ENCODE assay signal across 17 cellular contexts in the genomic region with DNA sequence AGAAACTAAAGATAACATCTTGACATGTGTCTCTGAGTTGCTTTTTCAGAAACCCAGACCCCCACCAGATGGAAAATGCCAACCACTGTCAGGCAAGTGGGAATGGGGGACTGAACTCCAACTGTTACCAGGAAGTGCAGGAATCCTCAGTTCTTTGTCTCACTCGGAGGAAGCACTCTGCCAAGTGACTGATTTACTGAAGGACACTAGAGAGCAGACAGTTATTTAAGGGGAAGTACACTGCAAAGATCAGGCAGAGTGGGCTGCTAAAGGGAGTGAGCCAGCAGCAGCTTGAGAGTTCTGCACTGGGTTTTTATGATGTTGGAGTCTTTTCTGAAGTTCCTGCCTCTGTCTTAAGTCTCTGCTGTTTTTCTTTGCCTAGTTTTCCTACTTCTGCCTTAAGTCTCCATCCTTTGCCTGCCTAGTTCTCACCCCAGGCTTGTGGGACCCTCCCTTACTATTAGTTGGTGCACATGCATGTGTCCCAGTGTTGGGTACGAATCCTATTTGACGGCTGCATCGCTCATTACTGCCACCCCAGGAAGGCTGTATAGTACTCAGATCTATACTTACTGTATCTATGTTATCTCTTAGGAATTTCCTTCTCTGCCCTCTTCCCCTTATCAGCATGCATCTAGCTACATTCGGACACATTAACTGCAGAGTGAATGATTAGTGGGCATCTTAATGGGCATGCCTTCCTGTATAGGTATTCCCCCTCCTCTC.
A peak's percentile ranks its signal among the peaks of the same experiment; 100 is the strongest.
DNase-seq lines count a peak whose midpoint lies in the region; ATAC-seq and TF ChIP-seq lines count a peak whose summit lies in the region.
"Had no signal": no experiment of that assay in that cellular context is flagged by ENCODE, and none has a peak within 500 bp of the region (broad histone marks: within the 10 kb centered on the region; RNA-seq: fewer than 3 reads in every experiment).

No MANE protein-coding gene starts in this region.

- peak overlapping the region; percentile 76 for H3K27ac ChIP-seq in mesodermal cell (ENCODE audit: low read depth, low read length, severe bottlenecking)
- H3K27ac ChIP-seq: gastroesophageal sphincter, KMS-11 had no signal

- H3K4me3 ChIP-seq in choroid plexus epithelial cell (ENCODE audit: low read depth, low read length) (no peak overlapping the region), mesodermal cell (ENCODE audit: extremely low read depth, insufficient read depth, low read length, poor library complexity, severe bottlenecking) (no peak overlapping the region), MG63 (no peak overlapping the region)
- H3K4me3 ChIP-seq: gastroesophageal sphincter had no signal

- H3K9me3 ChIP-seq in mesodermal cell (ENCODE audit: control insufficient read depth, low read length): no peaks in the 10 kb centered on the region
- no peaks in the 10 kb centered on the region for H3K9me3 ChIP-seq in MG63
- H3K9me3 ChIP-seq: gastroesophageal sphincter had no signal

- peaks cover 22% of the 10 kb centered on the region for H3K4me1 ChIP-seq in mesodermal cell (ENCODE audit: control insufficient read depth, insufficient read depth, low read length, poor library complexity, severe bottlenecking)
- H3K4me1 ChIP-seq: gastroesophageal sphincter had no signal

- H3K36me3 ChIP-seq in mesodermal cell (ENCODE audit: control insufficient read depth, insufficient read depth, low read length) (no peaks in the 10 kb centered on the region), MG63 (no peaks in the 10 kb centered on the region)
- H3K36me3 ChIP-seq: gastroesophageal sphincter had no signal

- DNase-seq in GDM1 (lab: John Stamatoyannopoulos, UW) (peak; percentile 61), KG1 (lab: John Stamatoyannopoulos, UW) (peak; percentile 21), choroid plexus epithelial cell (ENCODE audit: low read depth) (no peak), MG63 (no peak)
- DNase-seq: activated CD4-positive, alpha-beta T cell treated with anti-CD3 and anti-CD28 coated beads, Interleukin-2, amount 10 ng/mL, durations not matched to agents 24 days and 14 days; activated naive CD4-positive, alpha-beta T cell; anterior cingulate cortex; HFFc6; NCI-H1436; NK-92 treated with Interleukin-12 subunit alpha and Interleukin-12 subunit beta, amount 100 ng/mL, for 24 hours; SHP77 treated with DMSO at 0.1 percent for 48 hours had no signal

- 30 to 33% methylated on average over 1 of the region's 5 CpGs for WGBS in mesodermal cell (ENCODE audit: insufficient coverage in 2 of 2), 2 experiments

- no peaks in the 10 kb centered on the region for H3K27me3 ChIP-seq in MG63

- TF ChIP-seq CTCF in choroid plexus epithelial cell (conservative IDR thresholded peaks at IDR 0.05; ENCODE audit: low read depth, low read length): peak; percentile 14

- ATAC-seq in HG02870 (IDR thresholded peaks at IDR 0.05; ENCODE audit: unreplicated experiment) (no peak), GM21576 (IDR thresholded peaks at IDR 0.05; ENCODE audit: unreplicated experiment) (no peak)
- ATAC-seq: gastroesophageal sphincter, sciatic nerve had no signal

Comparison
In these comparisons a context has a peak if more than half of its experiments do, and no peak if none do; other contexts are left out.
1. DNase-seq: peak in GDM1 (single experiment) and KG1 (single experiment); none in choroid plexus epithelial cell (single experiment) and MG63 (single experiment).